ENCODE assay signal across 13 cellular contexts in the genomic region with DNA sequence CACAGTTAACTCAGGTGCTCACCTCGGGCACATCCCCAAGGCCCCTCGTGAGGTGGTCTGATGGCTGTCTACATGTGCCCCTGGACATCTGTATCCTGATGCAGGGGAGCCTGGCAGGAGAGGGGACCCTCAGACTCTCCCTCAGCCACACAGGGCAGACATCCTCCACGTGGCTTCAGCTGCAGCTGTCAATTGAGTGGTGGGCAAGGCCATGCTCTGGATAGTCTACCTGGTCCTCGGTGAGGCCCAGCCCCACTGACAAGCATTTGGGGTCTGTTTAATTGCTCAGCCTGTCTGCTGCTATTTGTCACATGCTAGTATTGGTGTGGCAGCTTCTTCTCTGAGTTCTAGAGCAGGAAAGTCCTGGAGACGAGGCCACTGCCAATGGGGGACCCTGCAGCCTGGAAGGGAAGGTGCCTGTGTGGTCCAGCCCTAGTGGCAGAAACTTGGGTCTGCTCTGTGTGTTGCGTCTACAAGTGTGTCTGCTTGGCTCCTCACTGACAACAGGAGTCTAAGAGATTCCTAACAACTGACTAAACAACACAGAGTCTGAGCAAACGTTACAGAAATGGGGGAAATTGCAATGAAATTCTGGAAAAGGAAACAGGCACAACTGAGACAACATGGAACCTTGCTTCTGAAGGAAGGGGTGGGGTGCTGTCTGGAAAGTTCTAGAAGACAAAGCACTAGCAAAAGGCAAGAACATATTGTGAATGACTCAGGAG. TPM values are rescaled to one million over a fixed set of nuclear protein-coding genes. Genes with fewer than 3 reads are reported as not detected.
DNase-seq lines count a peak whose midpoint lies in the region; ATAC-seq, FAIRE-seq and TF ChIP-seq lines count a peak whose summit lies in the region.
"Had no signal": no experiment of that assay in that cellular context is flagged by ENCODE, and none has a peak within 500 bp of the region (broad histone marks: within the 10 kb centered on the region; RNA-seq: fewer than 3 reads in every experiment).

No MANE protein-coding gene starts in this region.

- peak overlapping the region; percentile 4 for H2AFZ ChIP-seq in smooth muscle cell (ENCODE audit: low read depth)

- no peaks in the 10 kb centered on the region for H4K20me1 ChIP-seq in smooth muscle cell (ENCODE audit: low read depth)

- H3K27me3 ChIP-seq in smooth muscle cell (ENCODE audit: low read depth) (no peaks in the 10 kb centered on the region), A673 (replicated peaks; ENCODE audit: insufficient read depth, low read depth, low read length, poor library complexity) (no peaks in the 10 kb centered on the region)

- intact Hi-C loops in A673 (cut with micrococcal nuclease; ENCODE audit: unreplicated experiment), result no loop called here

- H3K27ac ChIP-seq in smooth muscle cell (ENCODE audit: low read depth), result peak overlapping the region; percentile 100
- no peak overlapping the region for H3K27ac ChIP-seq in A673 (ENCODE audit: low read depth, low read length, poor library complexity, severe bottlenecking)

- CTCF ChIA-PET in A673 (lab: Charles Lee), result no interaction called here

- peaks cover 16% of the 10 kb centered on the region for H3K4me1 ChIP-seq in smooth muscle cell (ENCODE audit: low read depth)
- H3K4me1 ChIP-seq in A673 (ENCODE audit: insufficient read depth, low read length, poor library complexity, severe bottlenecking), result no peaks in the 10 kb centered on the region

- DNase-seq in ELR (ENCODE audit: low read depth) (peak; percentile 63), amniotic epithelial cell (ENCODE audit: low read depth) (peak; percentile 38), fibroblast of pulmonary artery (ENCODE audit: low read depth) (peak; percentile 45), smooth muscle cell (lab: John Stamatoyannopoulos, UW; ENCODE audit: unreplicated experiment) (no peak), GM12891 (ENCODE audit: insufficient read length, low spot score) (no peak), A673 (ENCODE audit: low spot score) (no peak)
- no peak for DNase-seq in stimulated activated CD4-positive, alpha-beta T cell treated with anti-CD3 and anti-CD28 coated beads, Interleukin-4, amount 100 ng/mL, for 4 hours
- DNase-seq: activated CD4-positive, alpha-beta T cell treated with anti-CD3 and anti-CD28 coated beads, Interleukin-2, amount 50 U/mL, for 1 hour; amygdala; CD4-positive, alpha-beta memory T cell; kidney; substantia nigra had no signal

- no TSS peak for BruUV-seq in A673 (replicated peaks; lab: Mats Ljungman, UMichigan)

- no peak overlapping the region for H3K4me2 ChIP-seq in smooth muscle cell

- H3F3A ChIP-seq in smooth muscle cell (ENCODE audit: low read depth), result peaks cover 31% of the 10 kb centered on the region

- no peak for TF ChIP-seq POLR2A in GM12891 (IDR thresholded peaks at IDR 0.05; ENCODE audit: low read depth, low read length)

- H3K9me3 ChIP-seq in smooth muscle cell (replicated peaks; ENCODE audit: low read depth) (no peaks in the 10 kb centered on the region), A673 (ENCODE audit: low read depth, low read length, poor library complexity, severe bottlenecking) (peaks cover 5% of the 10 kb centered on the region)

- WGBS in smooth muscle cell (ENCODE audit: low lambda C conversion rate), result 57% methylated on average over 7 of the region's 7 CpGs

- ATAC-seq in GM21576 (IDR thresholded peaks at IDR 0.05; ENCODE audit: unreplicated experiment), result no peak

- TF ChIP-seq CTCF in fibroblast of pulmonary artery (IDR thresholded peaks at IDR 0.05; ENCODE audit: low read length, missing control alignments), result no peak
- TF ChIP-seq CTCF in smooth muscle cell (IDR thresholded peaks at IDR 0.05; ENCODE audit: borderline replicate concordance, insufficient read depth, poor library complexity, severe bottlenecking), result peak; percentile 25
- no peak for TF ChIP-seq CTCF in A673 (conservative IDR thresholded peaks at IDR 0.05; ENCODE audit: low read depth, low read length)

- no peaks in the 10 kb centered on the region for H3K79me2 ChIP-seq in smooth muscle cell (ENCODE audit: low read depth)

- peak overlapping the region; percentile 64 for H3K9ac ChIP-seq in smooth muscle cell (ENCODE audit: low read depth)

- H3K36me3 ChIP-seq in smooth muscle cell (ENCODE audit: low read depth) (no peaks in the 10 kb centered on the region), A673 (ENCODE audit: insufficient read depth, low read length, poor library complexity, severe bottlenecking) (no peaks in the 10 kb centered on the region)

- POLR2A ChIA-PET in A673 (lab: Charles Lee; ENCODE audit: low non-redundant PET), result no interaction called here

- H3K4me3 ChIP-seq in fibroblast of pulmonary artery (replicated peaks; ENCODE audit: low read depth, low read length) (no peak overlapping the region), smooth muscle cell (no peak overlapping the region), A673 (ENCODE audit: low read depth, low read length, poor library complexity, severe bottlenecking) (no peak overlapping the region)

- FAIRE-seq in GM12891 (lab: Jason Lieb, UNC), result no peak
- FAIRE-seq: kidney had no signal

TF ChIP-seq in GM12891, 5 proteins besides CTCF, POLR2A, EP300 and RAD21:
- no peak for TF ChIP-seq POLR2AphosphoS5 (IDR thresholded peaks at IDR 0.05; ENCODE audit: low read depth, low read length)
- no peak for TF ChIP-seq POU2F2 (IDR thresholded peaks at IDR 0.05; ENCODE audit: low read depth, low read length)
- no peak for TF ChIP-seq TAF1 (IDR thresholded peaks at IDR 0.05; ENCODE audit: low read depth, low read length)
- TF ChIP-seq SPI1 (IDR thresholded peaks at IDR 0.05; ENCODE audit: low read depth, low read length), result no peak
- no peak for TF ChIP-seq PAX5 (IDR thresholded peaks at IDR 0.05; ENCODE audit: insufficient read depth, low read length, severe bottlenecking)

RNA-seq across cellular contexts. Expression of gene IGFBP3, which starts 59.3 kb away (rescaled TPM):
- total RNA-seq in smooth muscle cell (4,025 and 5,098 TPM in 2 replicates), A673 (2021) (0.81 and 1.1 TPM in 2 replicates)
- polyA plus RNA-seq in smooth muscle cell, result 1,776 and 1,956 TPM in 2 replicates
- polyA plus RNA-seq in GM12891 (2012; ENCODE audit: low read depth, missing spikeins), result 0.06 TPM

Comparison
In these comparisons a context has a peak if more than half of its experiments do, and no peak if none do; other contexts are left out.
1. DNase-seq: peak in ELR (single experiment), amniotic epithelial cell (single experiment) and fibroblast of pulmonary artery (single experiment); none in smooth muscle cell (single experiment), GM12891 (single experiment), stimulated activated CD4-positive, alpha-beta T cell treated with anti-CD3 and anti-CD28 coated beads, Interleukin-4, amount 100 ng/mL, for 4 hours (0 of 2) and A673 (single experiment).
2. RNA of gene IGFBP3, which starts 59.3 kb away (total RNA-seq): 4,025 to 5,098 TPM in smooth muscle cell; 0.81 to 1.1 TPM in A673; every median in the first group is over 1,000 times any median in the second.